Comparison of ENCODE assay signal across 16 cellular contexts in genomic region chr11:35794850-35795249, GRCh38.
DNase-seq lines count a peak whose midpoint lies in the region; ATAC-seq and TF ChIP-seq lines count a peak whose summit lies in the region.
"Had no signal": no experiment of that assay in that cellular context is flagged by ENCODE, and none has a peak within 500 bp of the region (broad histone marks: within the 10 kb centered on the region; RNA-seq: fewer than 3 reads in every experiment).

No MANE protein-coding gene starts in this region.

- ATAC-seq in IMR-90 (ENCODE audit: low read depth): peak; percentile 73
- ATAC-seq: activated naive CD8-positive, alpha-beta T cell treated with anti-CD3 and anti-CD28 coated beads, Interleukin-2, amount 50 U/mL, for 24 hours had no signal

- in situ Hi-C loops in IMR-90 (cut with MboI; ENCODE audit: low sequenced_read_pairs) (no loop called here), brain microvascular endothelial cell (cut with HindIII; ENCODE audit: low pct_ligation_motif_present, low sequenced_read_pairs) (no loop called here)

- dilution Hi-C loops in IMR-90 (cut with HindIII; ENCODE audit: low sequenced_read_pairs, unreplicated experiment): no loop called here

- H3K27ac ChIP-seq in IMR-90 (ENCODE audit: insufficient read depth, low read length) (no peak overlapping the region), brain microvascular endothelial cell (peak overlapping the region; percentile 24), mesenchymal stem cell (ENCODE audit: low read length, poor library complexity, severe bottlenecking) (no peak overlapping the region), thyroid gland (no peak overlapping the region)
- H3K27ac ChIP-seq: HL-60, prostate gland, upper lobe of left lung had no signal

- H3K4ac ChIP-seq in IMR-90 (ENCODE audit: low read depth, low read length) (no peak overlapping the region), mesenchymal stem cell (ENCODE audit: low read depth in 1 of 2, low read length in 2 of 2) (no peak overlapping the region)

- H2AFZ ChIP-seq in IMR-90 (replicated peaks; ENCODE audit: low read length, poor library complexity) (no peak overlapping the region), mesenchymal stem cell (ENCODE audit: low read depth, low read length) (no peak overlapping the region)

- no peaks in the 10 kb centered on the region for H3K27me3 ChIP-seq in IMR-90 (ENCODE audit: control insufficient read depth, insufficient read depth, low read length)
- H3K27me3 ChIP-seq in brain microvascular endothelial cell (replicated peaks): no peaks in the 10 kb centered on the region
- no peaks in the 10 kb centered on the region for H3K27me3 ChIP-seq in mesenchymal stem cell (ENCODE audit: control insufficient read depth in 1 of 2, insufficient read depth in 1 of 2, low read length in 2 of 2)
- H3K27me3 ChIP-seq in thyroid gland: no peaks in the 10 kb centered on the region
- H3K27me3 ChIP-seq: upper lobe of left lung had no signal

- H3K18ac ChIP-seq in IMR-90 (ENCODE audit: low read depth, low read length) (no peak overlapping the region), mesenchymal stem cell (ENCODE audit: low read depth in 1 of 2, low read length in 2 of 2) (no peak overlapping the region)

- H2BK5ac ChIP-seq in IMR-90 (ENCODE audit: low read depth, low read length, poor library complexity, severe bottlenecking) (peak overlapping the region; percentile 13), mesenchymal stem cell (ENCODE audit: low read depth, low read length, poor library complexity, severe bottlenecking) (no peak overlapping the region)

- H3K4me2 ChIP-seq in IMR-90 (ENCODE audit: low read depth, low read length) (no peak overlapping the region), mesenchymal stem cell (ENCODE audit: low read length, poor library complexity, severe bottlenecking) (no peak overlapping the region)

- CTCF ChIA-PET in IMR-90 (lab: Yijun Ruan, JAX): interaction anchor here (3.6 kb wide), 1 partner anchor 27 kb away, joined by 16 read pairs; no protein-coding TSS in a partner anchor

- no peaks in the 10 kb centered on the region for H3K9me3 ChIP-seq in IMR-90 (ENCODE audit: control insufficient read depth, insufficient read depth, low read length)
- H3K9me3 ChIP-seq in mesenchymal stem cell (ENCODE audit: control insufficient read depth, low read length): no peaks in the 10 kb centered on the region
- no peaks in the 10 kb centered on the region for H3K9me3 ChIP-seq in thyroid gland
- H3K9me3 ChIP-seq: prostate gland, upper lobe of left lung had no signal

- H2BK15ac ChIP-seq in IMR-90 (ENCODE audit: low read depth, low read length): no peak overlapping the region
- no peak overlapping the region for H2BK15ac ChIP-seq in mesenchymal stem cell (ENCODE audit: low read depth, poor library complexity, severe bottlenecking)

- TF ChIP-seq CTCF in AG09319 (IDR thresholded peaks at IDR 0.05; ENCODE audit: low read depth, low read length) (no peak), IMR-90 (conservative IDR thresholded peaks at IDR 0.05; ENCODE audit: low read depth, low read length) (no peak), brain microvascular endothelial cell (IDR thresholded peaks at IDR 0.05; ENCODE audit: low read depth, low read length, missing control alignments) (no peak), thyroid gland (IDR thresholded peaks at IDR 0.05) (no peak)

- peaks cover 19% of the 10 kb centered on the region for H4K20me1 ChIP-seq in IMR-90 (ENCODE audit: insufficient read depth, low read length)

- 0 out of 2 replicates have a peak overlapping the region, but pooled peaks have one; percentile 11 for H2AK5ac ChIP-seq in IMR-90 (ENCODE audit: low read depth, low read length)
- no peak overlapping the region for H2AK5ac ChIP-seq in mesenchymal stem cell (ENCODE audit: low read length, severe bottlenecking)

- no peak overlapping the region for H4K5ac ChIP-seq in IMR-90 (ENCODE audit: low read depth, low read length)

- TF ChIP-seq POLR2A in IMR-90 (IDR thresholded peaks at IDR 0.05; ENCODE audit: low read depth, low read length): no peak
- no peak for TF ChIP-seq POLR2A in thyroid gland (IDR thresholded peaks at IDR 0.05)

- DNase-seq in AG09319 (ENCODE audit: extremely low read depth, low read depth): peak; percentile 30
- peak; percentile 88 for DNase-seq in IMR-90
- DNase-seq in brain microvascular endothelial cell: peak; percentile 61
- DNase-seq in mesenchymal stem cell: peak; percentile 62
- DNase-seq in epidermal melanocyte (ENCODE audit: insufficient read length, low spot score): no peak
- no peak for DNase-seq in activated T-cell treated with anti-CD3 and anti-CD28 coated beads for 4 hours
- DNase-seq in SK-N-DZ (ENCODE audit: low spot score): no peak
- DNase-seq in thyroid gland: no peak
- DNase-seq: activated CD4-positive, alpha-beta T cell treated with anti-CD3 and anti-CD28 coated beads for 1 hour; activated naive CD8-positive, alpha-beta T cell treated with anti-CD3 and anti-CD28 coated beads, Interleukin-2, amount 50 U/mL, for 24 hours; dermis blood vessel endothelial cell; DND-41; immature natural killer cell; upper lobe of left lung had no signal

- H3K23ac ChIP-seq in IMR-90 (ENCODE audit: low read depth, low read length) (no peak overlapping the region), mesenchymal stem cell (ENCODE audit: low read length in 2 of 2) (no peak overlapping the region)

- H3K14ac ChIP-seq in IMR-90 (replicated peaks; ENCODE audit: low read depth, low read length) (no peak overlapping the region), mesenchymal stem cell (ENCODE audit: low read length in 2 of 2) (no peak overlapping the region)

- H4K91ac ChIP-seq in IMR-90 (ENCODE audit: insufficient read depth, low read depth, low read length): no peak overlapping the region
- H4K91ac ChIP-seq in mesenchymal stem cell (ENCODE audit: low read length): no peak overlapping the region

- H2BK20ac ChIP-seq in IMR-90 (ENCODE audit: low read depth, low read length): no peak overlapping the region

- H2BK120ac ChIP-seq in IMR-90 (ENCODE audit: low read depth, low read length) (no peak overlapping the region), mesenchymal stem cell (ENCODE audit: low read depth, low read length) (no peak overlapping the region)

- TF ChIP-seq RAD21 in IMR-90 (IDR thresholded peaks at IDR 0.05; ENCODE audit: low read length): no peak

- H3K4me1 ChIP-seq in IMR-90 (ENCODE audit: control insufficient read depth, insufficient read depth, low read length) (peaks cover 15% of the 10 kb centered on the region), mesenchymal stem cell (ENCODE audit: control insufficient read depth, insufficient read depth, low read depth, low read length) (peaks cover 5% of the 10 kb centered on the region), thyroid gland (no peaks in the 10 kb centered on the region)
- H3K4me1 ChIP-seq: prostate gland had no signal

- no peaks in the 10 kb centered on the region for H3K36me3 ChIP-seq in IMR-90 (ENCODE audit: control insufficient read depth, insufficient read depth, low read length)
- H3K36me3 ChIP-seq in brain microvascular endothelial cell (replicated peaks): no peaks in the 10 kb centered on the region
- H3K36me3 ChIP-seq in mesenchymal stem cell (ENCODE audit: control insufficient read depth in 1 of 2, insufficient read depth in 2 of 2, low read depth in 1 of 2, low read length in 2 of 2): no peaks in the 10 kb centered on the region
- no peaks in the 10 kb centered on the region for H3K36me3 ChIP-seq in thyroid gland
- H3K36me3 ChIP-seq: prostate gland, upper lobe of left lung had no signal

- H2AK9ac ChIP-seq in IMR-90 (replicated peaks; ENCODE audit: low read depth, low read length, poor library complexity): no peak overlapping the region

- H3K79me1 ChIP-seq in IMR-90 (ENCODE audit: low read depth in 1 of 2, low read length in 2 of 2) (peaks cover 59 to 76% of the 10 kb centered on the region in 2 experiments), mesenchymal stem cell (replicated peaks; ENCODE audit: low read length, poor library complexity, severe bottlenecking) (peaks cover 36% of the 10 kb centered on the region)

- no peak overlapping the region for H2BK12ac ChIP-seq in mesenchymal stem cell (ENCODE audit: low read length in 2 of 2)

- H3K9ac ChIP-seq in IMR-90 (ENCODE audit: low read depth, low read length) (no peak overlapping the region), mesenchymal stem cell (ENCODE audit: low read length) (no peak overlapping the region)

- no TSS peak for BruUV-seq in IMR-90 (replicated peaks; lab: Mats Ljungman, UMichigan)

- H3K9me1 ChIP-seq in IMR-90 (ENCODE audit: insufficient read depth, low read length): peaks cover 28% of the 10 kb centered on the region

- intact Hi-C loops in IMR-90 (cut with micrococcal nuclease) (no loop called here), thyroid gland (cut with DNase I) (no loop called here)

- 40% methylated on average over 1 of the region's 3 CpGs; no CpG with 5 or more reads in 1 of the 2 experiments for WGBS in IMR-90 (ENCODE audit: extremely low coverage in 2 of 2, insufficient read length in 1 of 2), 2 experiments
- WGBS in mesenchymal stem cell: 80% methylated on average over 3 of the region's 3 CpGs
- 96 to 97% methylated on average over 3 of the region's 3 CpGs for WGBS in thyroid gland, 2 donors

- no peak overlapping the region for H3K4me3 ChIP-seq in IMR-90 (ENCODE audit: insufficient read depth, low read depth, low read length)
- H3K4me3 ChIP-seq in brain microvascular endothelial cell (ENCODE audit: low read depth, low read length): no peak overlapping the region
- H3K4me3 ChIP-seq in mesenchymal stem cell (ENCODE audit: insufficient read depth in 1 of 2, low read depth in 1 of 2, low read length in 2 of 2): no peak overlapping the region
- H3K4me3 ChIP-seq in thyroid gland (replicated peaks in 1 of 3): no peak overlapping the region
- H3K4me3 ChIP-seq: prostate gland, upper lobe of left lung had no signal

- no peak overlapping the region for H3K56ac ChIP-seq in IMR-90 (ENCODE audit: extremely low read depth, insufficient read depth, low read length)

- H4K8ac ChIP-seq in IMR-90 (ENCODE audit: low read depth in 2 of 2, low read length in 2 of 2) (no peak overlapping the region), mesenchymal stem cell (ENCODE audit: low read length) (no peak overlapping the region)

- POLR2A ChIA-PET in IMR-90 (lab: Charles Lee; ENCODE audit: unreplicated experiment): no interaction called here

TF ChIP-seq in IMR-90, 13 proteins besides CTCF, POLR2A, EP300 and RAD21:
- TF ChIP-seq, protein P1, sequence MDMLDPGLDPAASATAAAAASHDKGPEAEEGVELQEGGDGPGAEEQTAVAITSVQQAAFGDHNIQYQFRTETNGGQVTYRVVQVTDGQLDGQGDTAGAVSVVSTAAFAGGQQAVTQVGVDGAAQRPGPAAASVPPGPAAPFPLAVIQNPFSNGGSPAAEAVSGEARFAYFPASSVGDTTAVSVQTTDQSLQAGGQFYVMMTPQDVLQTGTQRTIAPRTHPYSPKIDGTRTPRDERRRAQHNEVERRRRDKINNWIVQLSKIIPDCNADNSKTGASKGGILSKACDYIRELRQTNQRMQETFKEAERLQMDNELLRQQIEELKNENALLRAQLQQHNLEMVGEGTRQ (IDR thresholded peaks at IDR 0.05; ENCODE audit: low read depth, low read length): no peak
- peak; percentile 49; the same call in 1 of the 2 replicates for TF ChIP-seq FOS (IDR thresholded peaks at IDR 0.05; ENCODE audit: low read depth, low read length)

Comparison
In these comparisons a context has a peak if more than half of its experiments do, and no peak if none do; other contexts are left out.
1. DNase-seq: peak in AG09319 (single experiment), IMR-90 (single experiment), brain microvascular endothelial cell (single experiment) and mesenchymal stem cell (single experiment); none in epidermal melanocyte (single experiment), activated T-cell treated with anti-CD3 and anti-CD28 coated beads for 4 hours (single experiment), SK-N-DZ (single experiment) and thyroid gland (0 of 2).